In genomic region chr6:42933195-42933594, GRCh38 we compare ENCODE assay signal across 1 cellular context.
TF ChIP-seq lines count a peak whose summit lies in the region.

No MANE protein-coding gene starts in this region.

TF ChIP-seq in GM12878, 131 proteins besides CTCF, POLR2A, EP300 and RAD21:
- TF ChIP-seq RAD51 (IDR thresholded peaks at IDR 0.05) (no peak), SP1 (IDR thresholded peaks at IDR 0.05; ENCODE audit: low read depth, low read length) (no peak), SRF (IDR thresholded peaks at IDR 0.05; ENCODE audit: low read depth in 2 of 2, low read length in 2 of 2) (no peak), MTA3 (IDR thresholded peaks at IDR 0.05; ENCODE audit: borderline replicate concordance, low read length) (no peak), CREB1 (IDR thresholded peaks at IDR 0.05; ENCODE audit: low read depth) (no peak), ZZZ3 (IDR thresholded peaks at IDR 0.05; ENCODE audit: control insufficient read depth, insufficient read length, low read depth) (no peak), MEF2B (IDR thresholded peaks at IDR 0.05; ENCODE audit: partially characterized antibody, poor library complexity, severe bottlenecking) (no peak), ELK1 (IDR thresholded peaks at IDR 0.05; ENCODE audit: low read depth, low read length) (no peak), SMC3 (IDR thresholded peaks at IDR 0.05; ENCODE audit: borderline replicate concordance, low read length) (no peak), ZBED1 (IDR thresholded peaks at IDR 0.05; ENCODE audit: borderline replicate concordance) (no peak), STAT1 (conservative IDR thresholded peaks at IDR 0.05) (no peak), POLR2AphosphoS2 (IDR thresholded peaks at IDR 0.05; ENCODE audit: low read depth, low read length) (no peak), SPI1 (IDR thresholded peaks at IDR 0.05; ENCODE audit: borderline replicate concordance, insufficient read depth, low read depth, low read length) (no peak), KLF5 (IDR thresholded peaks at IDR 0.05; ENCODE audit: partially characterized antibody) (no peak)
- TF ChIP-seq, protein P1, sequence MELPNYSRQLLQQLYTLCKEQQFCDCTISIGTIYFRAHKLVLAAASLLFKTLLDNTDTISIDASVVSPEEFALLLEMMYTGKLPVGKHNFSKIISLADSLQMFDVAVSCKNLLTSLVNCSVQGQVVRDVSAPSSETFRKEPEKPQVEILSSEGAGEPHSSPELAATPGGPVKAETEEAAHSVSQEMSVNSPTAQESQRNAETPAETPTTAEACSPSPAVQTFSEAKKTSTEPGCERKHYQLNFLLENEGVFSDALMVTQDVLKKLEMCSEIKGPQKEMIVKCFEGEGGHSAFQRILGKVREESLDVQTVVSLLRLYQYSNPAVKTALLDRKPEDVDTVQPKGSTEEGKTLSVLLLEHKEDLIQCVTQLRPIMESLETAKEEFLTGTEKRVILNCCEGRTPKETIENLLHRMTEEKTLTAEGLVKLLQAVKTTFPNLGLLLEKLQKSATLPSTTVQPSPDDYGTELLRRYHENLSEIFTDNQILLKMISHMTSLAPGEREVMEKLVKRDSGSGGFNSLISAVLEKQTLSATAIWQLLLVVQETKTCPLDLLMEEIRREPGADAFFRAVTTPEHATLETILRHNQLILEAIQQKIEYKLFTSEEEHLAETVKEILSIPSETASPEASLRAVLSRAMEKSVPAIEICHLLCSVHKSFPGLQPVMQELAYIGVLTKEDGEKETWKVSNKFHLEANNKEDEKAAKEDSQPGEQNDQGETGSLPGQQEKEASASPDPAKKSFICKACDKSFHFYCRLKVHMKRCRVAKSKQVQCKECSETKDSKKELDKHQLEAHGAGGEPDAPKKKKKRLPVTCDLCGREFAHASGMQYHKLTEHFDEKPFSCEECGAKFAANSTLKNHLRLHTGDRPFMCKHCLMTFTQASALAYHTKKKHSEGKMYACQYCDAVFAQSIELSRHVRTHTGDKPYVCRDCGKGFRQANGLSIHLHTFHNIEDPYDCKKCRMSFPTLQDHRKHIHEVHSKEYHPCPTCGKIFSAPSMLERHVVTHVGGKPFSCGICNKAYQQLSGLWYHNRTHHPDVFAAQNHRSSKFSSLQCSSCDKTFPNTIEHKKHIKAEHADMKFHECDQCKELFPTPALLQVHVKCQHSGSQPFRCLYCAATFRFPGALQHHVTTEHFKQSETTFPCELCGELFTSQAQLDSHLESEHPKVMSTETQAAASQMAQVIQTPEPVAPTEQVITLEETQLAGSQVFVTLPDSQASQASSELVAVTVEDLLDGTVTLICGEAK (IDR thresholded peaks at IDR 0.05; ENCODE audit: borderline replicate concordance) = no peak
- TF ChIP-seq, protein P2, sequence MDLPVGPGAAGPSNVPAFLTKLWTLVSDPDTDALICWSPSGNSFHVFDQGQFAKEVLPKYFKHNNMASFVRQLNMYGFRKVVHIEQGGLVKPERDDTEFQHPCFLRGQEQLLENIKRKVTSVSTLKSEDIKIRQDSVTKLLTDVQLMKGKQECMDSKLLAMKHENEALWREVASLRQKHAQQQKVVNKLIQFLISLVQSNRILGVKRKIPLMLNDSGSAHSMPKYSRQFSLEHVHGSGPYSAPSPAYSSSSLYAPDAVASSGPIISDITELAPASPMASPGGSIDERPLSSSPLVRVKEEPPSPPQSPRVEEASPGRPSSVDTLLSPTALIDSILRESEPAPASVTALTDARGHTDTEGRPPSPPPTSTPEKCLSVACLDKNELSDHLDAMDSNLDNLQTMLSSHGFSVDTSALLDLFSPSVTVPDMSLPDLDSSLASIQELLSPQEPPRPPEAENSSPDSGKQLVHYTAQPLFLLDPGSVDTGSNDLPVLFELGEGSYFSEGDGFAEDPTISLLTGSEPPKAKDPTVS (IDR thresholded peaks at IDR 0.05; ENCODE audit: low read depth, low read length) = no peak
- TF ChIP-seq, protein P3, sequence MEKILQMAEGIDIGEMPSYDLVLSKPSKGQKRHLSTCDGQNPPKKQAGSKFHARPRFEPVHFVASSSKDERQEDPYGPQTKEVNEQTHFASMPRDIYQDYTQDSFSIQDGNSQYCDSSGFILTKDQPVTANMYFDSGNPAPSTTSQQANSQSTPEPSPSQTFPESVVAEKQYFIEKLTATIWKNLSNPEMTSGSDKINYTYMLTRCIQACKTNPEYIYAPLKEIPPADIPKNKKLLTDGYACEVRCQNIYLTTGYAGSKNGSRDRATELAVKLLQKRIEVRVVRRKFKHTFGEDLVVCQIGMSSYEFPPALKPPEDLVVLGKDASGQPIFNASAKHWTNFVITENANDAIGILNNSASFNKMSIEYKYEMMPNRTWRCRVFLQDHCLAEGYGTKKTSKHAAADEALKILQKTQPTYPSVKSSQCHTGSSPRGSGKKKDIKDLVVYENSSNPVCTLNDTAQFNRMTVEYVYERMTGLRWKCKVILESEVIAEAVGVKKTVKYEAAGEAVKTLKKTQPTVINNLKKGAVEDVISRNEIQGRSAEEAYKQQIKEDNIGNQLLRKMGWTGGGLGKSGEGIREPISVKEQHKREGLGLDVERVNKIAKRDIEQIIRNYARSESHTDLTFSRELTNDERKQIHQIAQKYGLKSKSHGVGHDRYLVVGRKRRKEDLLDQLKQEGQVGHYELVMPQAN (conservative IDR thresholded peaks at IDR 0.05) = no peak
TF ChIP-seq in GM12878: peak in this region for 0.
